Comparison of ENCODE assay signal across 12 cellular contexts in genomic region chr6:27333642-27334040, GRCh38. TPM values are rescaled to one million over a fixed set of nuclear protein-coding genes. Genes with fewer than 3 reads are reported as not detected.
A peak's percentile ranks its signal among the peaks of the same experiment; 100 is the strongest.
DNase-seq lines count a peak whose midpoint lies in the region; ATAC-seq, FAIRE-seq and TF ChIP-seq lines count a peak whose summit lies in the region.
"Had no signal": no experiment of that assay in that cellular context is flagged by ENCODE, and none has a peak within 500 bp of the region (broad histone marks: within the 10 kb centered on the region; RNA-seq: fewer than 3 reads in every experiment).

No MANE protein-coding gene starts in this region.

- intact Hi-C loops in activated CD4-positive, alpha-beta memory T cell treated with anti-CD3 and anti-CD28 coated beads for 36 hours (cut with micrococcal nuclease): loop anchor here (2.0 kb wide), 1 partner anchor 139 kb away; the partner anchor contains the start of gene ZNF184
- intact Hi-C loops in Panc1 (cut with micrococcal nuclease; ENCODE audit: unreplicated experiment): loop anchor here (5.0 to 10.0 kb wide), 2 partner anchors 139 to 271 kb away; partner anchors contain the start of gene ZNF184

- no TSS peak for BruUV-seq in Panc1 (replicated peaks; lab: Mats Ljungman, UMichigan)

- no peaks in the 10 kb centered on the region for H3K36me3 ChIP-seq in Panc1 (ENCODE audit: control insufficient read depth, insufficient read depth, low read length)

- FAIRE-seq in RCC 7860 (lab: Jason Lieb, UNC): no peak
- FAIRE-seq: TTC549 had no signal

- peaks cover 6% of the 10 kb centered on the region for H3K4me1 Mint-ChIP-seq in activated CD4-positive, alpha-beta memory T cell treated with anti-CD3 and anti-CD28 coated beads for 36 hours (ENCODE audit: low read depth)
- H3K4me1 Mint-ChIP-seq in activated CD4-positive, alpha-beta memory T cell treated with anti-CD3 and anti-CD28 coated beads, Interleukin-2, amount 10 ng/mL, durations not matched to agents 7 days and 5 days: peaks cover 7% of the 10 kb centered on the region

- H3K27ac ChIP-seq in Panc1 (ENCODE audit: low read length): no peak overlapping the region

- TF ChIP-seq CTCF in Panc1 (IDR thresholded peaks at IDR 0.05): no peak
- TF ChIP-seq CTCF in epithelial cell of proximal tubule (conservative IDR thresholded peaks at IDR 0.05; ENCODE audit: low read depth, low read length): no peak
- TF ChIP-seq CTCF in retinal pigment epithelial cell (conservative IDR thresholded peaks at IDR 0.05; ENCODE audit: low read depth, low read length): no peak
- no peak for TF ChIP-seq CTCF in GM10266 (IDR thresholded peaks at IDR 0.05; ENCODE audit: control insufficient read depth, insufficient read depth, low read depth, missing control alignments)

- DNase-seq in activated CD4-positive, alpha-beta memory T cell treated with anti-CD3 and anti-CD28 coated beads for 36 hours: no peak
- no peak for DNase-seq in activated CD4-positive, alpha-beta memory T cell treated with anti-CD3 and anti-CD28 coated beads, Interleukin-2, amount 10 ng/mL, durations not matched to agents 7 days and 5 days
- DNase-seq in Panc1 (ENCODE audit: low read depth, low spot score) (no peak), epithelial cell of proximal tubule (ENCODE audit: low read depth) (no peak), retinal pigment epithelial cell (ENCODE audit: low read depth) (no peak), RCC 7860 (ENCODE audit: low spot score) (no peak), GM10266 (ENCODE audit: extremely low spot score) (no peak)
- DNase-seq: left cardiac atrium had no signal

- TF ChIP-seq POLR2A in GM18505 (IDR thresholded peaks at IDR 0.05; ENCODE audit: borderline replicate concordance, extremely low read depth, insufficient read depth, insufficient read length): no peak

- peak overlapping the region; percentile 72 for H3K4me3 Mint-ChIP-seq in activated CD4-positive, alpha-beta memory T cell treated with anti-CD3 and anti-CD28 coated beads for 36 hours
- no peak overlapping the region for H3K4me3 Mint-ChIP-seq in activated CD4-positive, alpha-beta memory T cell treated with anti-CD3 and anti-CD28 coated beads, Interleukin-2, amount 10 ng/mL, durations not matched to agents 7 days and 5 days

- no peak overlapping the region for H3K27ac Mint-ChIP-seq in activated CD4-positive, alpha-beta memory T cell treated with anti-CD3 and anti-CD28 coated beads for 36 hours
- no peak overlapping the region for H3K27ac Mint-ChIP-seq in activated CD4-positive, alpha-beta memory T cell treated with anti-CD3 and anti-CD28 coated beads, Interleukin-2, amount 10 ng/mL, durations not matched to agents 7 days and 5 days

- H3K4me3 ChIP-seq in Panc1 (ENCODE audit: low read depth in 2 of 2, low read length in 2 of 2) (peak overlapping the region; percentile 75 to 87), epithelial cell of proximal tubule (ENCODE audit: low read depth, low read length) (peak overlapping the region; percentile 60), retinal pigment epithelial cell (ENCODE audit: low read length) (peak overlapping the region; percentile 66)

- H3K36me3 Mint-ChIP-seq in activated CD4-positive, alpha-beta memory T cell treated with anti-CD3 and anti-CD28 coated beads for 36 hours: peaks cover 1% of the 10 kb centered on the region
- H3K36me3 Mint-ChIP-seq in activated CD4-positive, alpha-beta memory T cell treated with anti-CD3 and anti-CD28 coated beads, Interleukin-2, amount 10 ng/mL, durations not matched to agents 7 days and 5 days (ENCODE audit: low read depth): no peaks in the 10 kb centered on the region

- ATAC-seq in Panc1 (no peak), GM18505 (IDR thresholded peaks at IDR 0.05; ENCODE audit: unreplicated experiment) (no peak)

- no peaks in the 10 kb centered on the region for H3K9me3 ChIP-seq in Panc1 (ENCODE audit: control insufficient read depth, insufficient read depth, low read depth, low read length)

- H3K27me3 ChIP-seq in Panc1 (ENCODE audit: control insufficient read depth, insufficient read depth, low read length): no peaks in the 10 kb centered on the region

- H3K27me3 Mint-ChIP-seq in activated CD4-positive, alpha-beta memory T cell treated with anti-CD3 and anti-CD28 coated beads for 36 hours: peaks cover 28% of the 10 kb centered on the region
- H3K27me3 Mint-ChIP-seq in activated CD4-positive, alpha-beta memory T cell treated with anti-CD3 and anti-CD28 coated beads, Interleukin-2, amount 10 ng/mL, durations not matched to agents 7 days and 5 days: peaks cover 24% of the 10 kb centered on the region

- H3K9me3 Mint-ChIP-seq in activated CD4-positive, alpha-beta memory T cell treated with anti-CD3 and anti-CD28 coated beads for 36 hours: no peaks in the 10 kb centered on the region
- no peaks in the 10 kb centered on the region for H3K9me3 Mint-ChIP-seq in activated CD4-positive, alpha-beta memory T cell treated with anti-CD3 and anti-CD28 coated beads, Interleukin-2, amount 10 ng/mL, durations not matched to agents 7 days and 5 days

- CTCF ChIA-PET in activated CD4-positive, alpha-beta memory T cell treated with anti-CD3 and anti-CD28 coated beads for 36 hours (lab: Charles Lee): interaction anchor here (0.6 to 1.5 kb wide), 3 partner anchors 21 to 336 kb away, joined by 3 to 5 read pairs (median 4); partner anchors contain the start of gene POM121L2
- CTCF ChIA-PET in activated CD4-positive, alpha-beta memory T cell treated with anti-CD3 and anti-CD28 coated beads, Interleukin-2, amount 10 ng/mL, durations not matched to agents 7 days and 5 days (lab: Charles Lee): interaction anchor here (0.9 to 1.1 kb wide), 2 partner anchors 19 to 21 kb away, joined by 3 read pairs; partner anchors contain the start of gene POM121L2
- CTCF ChIA-PET in Panc1 (lab: Charles Lee): no interaction called here

- in situ Hi-C loops in Panc1 (cut with HindIII; ENCODE audit: low pct_unique_long_range_greater_than_20kb, low sequenced_read_pairs): no loop called here

- POLR2A ChIA-PET in activated CD4-positive, alpha-beta memory T cell treated with anti-CD3 and anti-CD28 coated beads for 36 hours (lab: Charles Lee): no interaction called here
- POLR2A ChIA-PET in activated CD4-positive, alpha-beta memory T cell treated with anti-CD3 and anti-CD28 coated beads, Interleukin-2, amount 10 ng/mL, durations not matched to agents 7 days and 5 days (lab: Charles Lee): no interaction called here
- POLR2A ChIA-PET in Panc1 (lab: Charles Lee): interaction anchor here (0.7 kb wide), 1 partner anchor 73 kb away, joined by 4 read pairs; no protein-coding TSS in a partner anchor

- no peaks in the 10 kb centered on the region for H3K4me1 ChIP-seq in Panc1 (ENCODE audit: control insufficient read depth, insufficient read depth, low read length)

RNA-seq across cellular contexts. Expression of gene POM121L2, which starts 21.6 kb away (rescaled TPM):
- not detected for total RNA-seq in activated CD4-positive, alpha-beta memory T cell treated with anti-CD3 and anti-CD28 coated beads for 36 hours
- total RNA-seq in activated CD4-positive, alpha-beta memory T cell treated with anti-CD3 and anti-CD28 coated beads, Interleukin-2, amount 10 ng/mL, durations not matched to agents 7 days and 5 days: not detected
- total RNA-seq in Panc1 (2021; ENCODE audit: unreplicated experiment) (not detected), epithelial cell of proximal tubule (not detected in 2 replicates)
- polyA plus RNA-seq in Panc1 (2012; ENCODE audit: insufficient read length): not detected
- total RNA-seq: left cardiac atrium, M059J, skeletal muscle tissue had no signal

RNA-seq across cellular contexts. Expression of gene ZNF391, which starts 54.9 kb away (rescaled TPM):
- total RNA-seq in activated CD4-positive, alpha-beta memory T cell treated with anti-CD3 and anti-CD28 coated beads for 36 hours: 1 to 10 TPM; 2.8 to 3.2 TPM
- total RNA-seq in activated CD4-positive, alpha-beta memory T cell treated with anti-CD3 and anti-CD28 coated beads, Interleukin-2, amount 10 ng/mL, durations not matched to agents 7 days and 5 days: 1 to 10 TPM; 1.3 to 1.6 TPM
- total RNA-seq in Panc1 (2021; ENCODE audit: unreplicated experiment) (4.4 TPM), epithelial cell of proximal tubule (1.2 and 1.4 TPM in 2 replicates)
- 1.6 TPM for polyA plus RNA-seq in Panc1 (2012; ENCODE audit: insufficient read length)
